Comparison of ENCODE assay signal across 8 cellular contexts in the genomic region with DNA sequence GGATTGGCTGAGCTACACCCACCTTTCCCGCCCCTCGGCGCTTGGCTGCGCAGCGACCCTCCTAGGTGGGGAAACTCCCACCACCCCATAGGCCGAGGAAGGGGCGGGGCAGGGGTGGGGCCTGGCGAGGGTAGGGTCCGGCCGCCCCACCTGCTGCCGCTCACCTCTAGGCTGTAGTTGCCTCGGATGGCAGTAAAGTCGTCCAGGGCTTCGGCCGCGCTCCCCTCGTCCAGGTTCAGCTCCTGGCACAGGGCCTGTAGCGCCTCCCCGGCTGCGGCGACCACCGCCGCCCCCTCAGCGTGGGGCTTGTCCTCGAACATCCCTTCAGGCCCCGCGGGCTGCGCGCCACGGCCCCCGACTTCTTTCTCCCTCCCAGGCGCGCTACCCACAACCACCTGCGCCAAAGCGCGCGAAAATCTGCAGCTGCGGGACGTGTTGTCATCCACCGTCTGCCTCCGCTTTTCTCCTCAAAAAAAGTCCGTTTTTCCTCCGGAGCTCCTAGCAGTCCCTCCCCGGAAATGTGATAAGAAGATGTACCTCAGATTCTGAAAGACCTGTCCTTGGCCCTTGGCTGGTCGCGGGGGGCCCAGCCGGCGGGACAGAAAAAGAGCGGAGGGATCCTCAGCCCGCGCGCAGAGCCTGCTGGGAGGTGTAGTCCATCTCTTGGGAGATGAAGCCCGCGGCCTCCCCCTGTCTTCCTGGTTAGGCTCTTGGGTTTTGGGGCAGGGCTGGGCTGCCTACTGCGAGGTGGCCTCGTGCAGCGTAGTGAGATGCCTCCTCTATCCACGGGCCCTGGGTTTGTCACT. TPM values are rescaled to one million over a fixed set of nuclear protein-coding genes. Genes with fewer than 3 reads are reported as not detected.
A peak's percentile ranks its signal among the peaks of the same experiment; 100 is the strongest.
DNase-seq lines count a peak whose midpoint lies in the region; ATAC-seq and TF ChIP-seq lines count a peak whose summit lies in the region.

A gene with protein sequence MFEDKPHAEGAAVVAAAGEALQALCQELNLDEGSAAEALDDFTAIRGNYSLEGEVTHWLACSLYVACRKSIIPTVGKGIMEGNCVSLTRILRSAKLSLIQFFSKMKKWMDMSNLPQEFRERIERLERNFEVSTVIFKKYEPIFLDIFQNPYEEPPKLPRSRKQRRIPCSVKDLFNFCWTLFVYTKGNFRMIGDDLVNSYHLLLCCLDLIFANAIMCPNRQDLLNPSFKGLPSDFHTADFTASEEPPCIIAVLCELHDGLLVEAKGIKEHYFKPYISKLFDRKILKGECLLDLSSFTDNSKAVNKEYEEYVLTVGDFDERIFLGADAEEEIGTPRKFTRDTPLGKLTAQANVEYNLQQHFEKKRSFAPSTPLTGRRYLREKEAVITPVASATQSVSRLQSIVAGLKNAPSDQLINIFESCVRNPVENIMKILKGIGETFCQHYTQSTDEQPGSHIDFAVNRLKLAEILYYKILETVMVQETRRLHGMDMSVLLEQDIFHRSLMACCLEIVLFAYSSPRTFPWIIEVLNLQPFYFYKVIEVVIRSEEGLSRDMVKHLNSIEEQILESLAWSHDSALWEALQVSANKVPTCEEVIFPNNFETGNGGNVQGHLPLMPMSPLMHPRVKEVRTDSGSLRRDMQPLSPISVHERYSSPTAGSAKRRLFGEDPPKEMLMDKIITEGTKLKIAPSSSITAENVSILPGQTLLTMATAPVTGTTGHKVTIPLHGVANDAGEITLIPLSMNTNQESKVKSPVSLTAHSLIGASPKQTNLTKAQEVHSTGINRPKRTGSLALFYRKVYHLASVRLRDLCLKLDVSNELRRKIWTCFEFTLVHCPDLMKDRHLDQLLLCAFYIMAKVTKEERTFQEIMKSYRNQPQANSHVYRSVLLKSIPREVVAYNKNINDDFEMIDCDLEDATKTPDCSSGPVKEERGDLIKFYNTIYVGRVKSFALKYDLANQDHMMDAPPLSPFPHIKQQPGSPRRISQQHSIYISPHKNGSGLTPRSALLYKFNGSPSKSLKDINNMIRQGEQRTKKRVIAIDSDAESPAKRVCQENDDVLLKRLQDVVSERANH (minus strand): TSS at position 389 of the 806 bp plus-strand sequence. CDS start 69 bp downstream, at position 320.

- H3K27ac ChIP-seq in coronary artery = peak within 1 kb of the TSS; percentile 54 to 72

- ATAC-seq in HG03439 (IDR thresholded peaks at IDR 0.05; ENCODE audit: unreplicated experiment) (peak; percentile 76), left colon (peak; percentile 87)

- H3K4me3 ChIP-seq in AG10803 (ENCODE audit: low read length) (peak within 1 kb of the TSS; percentile 75), coronary artery (peak within 1 kb of the TSS; percentile 95)

- DNase-seq in AG10803 (ENCODE audit: low read depth) = peak; percentile 82
- DNase-seq in NCI-H510A treated with DMSO at 0.1 percent for 48 hours (lab: John Stamatoyannopoulos, UW) = peak; percentile 89
- DNase-seq in activated CD4-positive, alpha-beta T cell treated with anti-CD3 and anti-CD28 coated beads for 4 hours = peak; percentile 79 to 84
- DNase-seq in coronary artery (ENCODE audit: low spot score) = peak; percentile 85
- peak; percentile 81 to 88 for DNase-seq in left colon
- DNase-seq in stimulated activated CD4-positive, alpha-beta T cell treated with anti-CD3 and anti-CD28 coated beads, Interleukin-1b, Interleukin-23, amount 100 ng/mL, for 4 hours (ENCODE audit: low read depth in 2 of 2) = peak; percentile 70 to 80

- peak; percentile 47 for TF ChIP-seq CTCF in AG10803 (conservative IDR thresholded peaks at IDR 0.05; ENCODE audit: low read length)
- TF ChIP-seq CTCF in coronary artery (IDR thresholded peaks at IDR 0.05) = no peak

- TF ChIP-seq POLR2A in GM19193 (IDR thresholded peaks at IDR 0.05; ENCODE audit: extremely low read depth, insufficient read depth, insufficient read length) = peak; percentile 89

- intact Hi-C loops in left colon (cut with DNase I, micrococcal nuclease) = no loop called here

RNA-seq across cellular contexts. Expression of the gene that starts here (rescaled TPM):
- total RNA-seq in left colon = 1 to 10 TPM; 5.2 to 5.6 TPM

Comparison
In these comparisons a context has a peak if more than half of its experiments do, and no peak if none do; other contexts are left out.
1. Peak in every context shown above with its lines: DNase-seq, ATAC-seq, H3K4me3 ChIP-seq and H3K27ac ChIP-seq.